In the genomic region with DNA sequence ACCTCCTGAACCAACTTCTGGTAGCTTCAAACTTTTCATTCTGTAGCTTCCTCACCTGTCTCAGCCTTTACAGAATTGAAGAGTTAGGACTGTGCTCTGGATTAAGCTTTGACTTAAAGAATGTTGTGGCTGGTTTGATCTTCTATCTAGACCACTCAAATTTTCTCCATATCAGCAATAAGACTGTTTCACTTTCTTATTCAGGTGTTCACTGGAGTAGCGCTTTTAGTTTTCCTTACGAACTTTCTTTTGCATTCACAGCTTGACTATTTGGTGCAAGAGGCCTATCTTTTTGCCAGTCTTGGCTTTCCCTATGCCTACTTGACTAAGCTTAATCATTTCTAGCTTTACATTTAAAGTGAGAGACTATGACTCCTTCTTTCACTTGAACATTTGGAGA, we compare ENCODE assay signal across 11 cellular contexts.
"Had no signal": no experiment of that assay in that cellular context is flagged by ENCODE, and none has a peak within 500 bp of the region (broad histone marks: within the 10 kb centered on the region; RNA-seq: fewer than 3 reads in every experiment).

No MANE protein-coding gene starts in this region.

- H3K27ac ChIP-seq: brain microvascular endothelial cell, sigmoid colon, upper lobe of left lung, VCaP had no signal

- H3K4me3 Mint-ChIP-seq: neural crest cell had no signal

- H3K9me3 ChIP-seq: sigmoid colon, upper lobe of left lung had no signal

- H3K36me3 ChIP-seq: brain microvascular endothelial cell, sigmoid colon, upper lobe of left lung had no signal

- DNase-seq: activated CD4-positive, alpha-beta T cell treated with anti-CD3 and anti-CD28 coated beads, Interleukin-2, amount 50 U/mL, for 4 hours; activated gamma-delta T cell treated with Interleukin-2 at 50 U/mL for 16 hours; brain microvascular endothelial cell; dermis blood vessel endothelial cell; sigmoid colon; stimulated activated CD4-positive, alpha-beta T cell treated with anti-CD3 and anti-CD28 coated beads, Interleukin-12 subunit alpha, Interleukin-12 subunit beta, amount 100 ng/mL, for 4 hours; stimulated activated naive CD4-positive, alpha-beta T cell treated with Interleukin-2 at 50 U/mL for 16 hours; SW 1271; upper lobe of left lung had no signal

- H3K27me3 ChIP-seq: brain microvascular endothelial cell, sigmoid colon, upper lobe of left lung had no signal

- H3K4me3 ChIP-seq: sigmoid colon, upper lobe of left lung had no signal

- H3K4me1 ChIP-seq: sigmoid colon had no signal
